18 cellular contexts compared by ENCODE assay signal in the genomic region with DNA sequence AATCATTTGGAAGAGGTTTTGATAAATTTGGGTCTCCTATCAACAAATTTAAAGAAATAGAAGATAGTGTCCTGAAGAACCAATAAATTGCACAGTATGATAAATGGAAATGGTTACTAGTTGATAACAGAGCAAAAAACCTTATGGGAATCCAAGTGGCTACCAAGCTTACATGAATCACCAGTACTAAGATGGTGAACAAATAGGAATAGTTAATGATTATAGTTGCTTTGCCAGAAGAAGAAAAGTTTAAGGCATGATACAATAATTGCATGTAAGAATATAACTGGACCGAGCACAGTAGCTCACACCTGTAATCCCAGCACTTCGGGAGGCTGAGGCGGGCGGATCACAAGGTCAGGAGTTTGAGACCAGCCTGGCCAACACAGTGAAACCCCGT. TPM values are rescaled to one million over a fixed set of nuclear protein-coding genes. Genes with fewer than 3 reads are reported as not detected.
DNase-seq lines count a peak whose midpoint lies in the region; ATAC-seq, FAIRE-seq and TF ChIP-seq lines count a peak whose summit lies in the region.
"Had no signal": no experiment of that assay in that cellular context is flagged by ENCODE, and none has a peak within 500 bp of the region (broad histone marks: within the 10 kb centered on the region; RNA-seq: fewer than 3 reads in every experiment).

No MANE protein-coding gene starts in this region.

- no peak overlapping the region for H2BK20ac ChIP-seq in IMR-90 (ENCODE audit: low read depth, low read length)

- H3K4me3 Mint-ChIP-seq in chondrocyte (ENCODE audit: unreplicated experiment): no peak overlapping the region
- H3K4me3 Mint-ChIP-seq: CD8-positive, alpha-beta T cell; H9 had no signal

- H3K27me3 Mint-ChIP-seq in chondrocyte (ENCODE audit: low read depth): no peaks in the 10 kb centered on the region

- peak overlapping the region; percentile 42; the same call in 1 of the 3 replicates for H2BK15ac ChIP-seq in IMR-90 (ENCODE audit: low read depth, low read length)

- TF ChIP-seq CTCF in A549 (IDR thresholded peaks at IDR 0.05) (no peak), IMR-90 (conservative IDR thresholded peaks at IDR 0.05; ENCODE audit: low read depth, low read length) (no peak), chondrocyte (IDR thresholded peaks at IDR 0.05) (no peak), GM13977 (IDR thresholded peaks at IDR 0.05; ENCODE audit: extremely low read depth, insufficient read depth, missing control alignments) (no peak)

- H4K5ac ChIP-seq in IMR-90 (ENCODE audit: low read depth, low read length): no peak overlapping the region

- H2AK9ac ChIP-seq in IMR-90 (replicated peaks; ENCODE audit: low read depth, low read length, poor library complexity): no peak overlapping the region

- BruUV-seq in IMR-90 (replicated peaks; lab: Mats Ljungman, UMichigan): no TSS peak

- no peak overlapping the region for H2AFZ ChIP-seq in IMR-90 (replicated peaks; ENCODE audit: low read length, poor library complexity)

- no peak for TF ChIP-seq RAD21 in A549 (conservative IDR thresholded peaks at IDR 0.05 in 1 of 2, IDR thresholded peaks at IDR 0.05 in 1 of 2)
- TF ChIP-seq RAD21 in IMR-90 (IDR thresholded peaks at IDR 0.05; ENCODE audit: low read length): no peak

- TF ChIP-seq EP300 in A549 (IDR thresholded peaks at IDR 0.05): no peak

- CTCF ChIA-PET in A549 (lab: Yijun Ruan, JAX) (interaction anchor here (1.8 kb wide), 1 partner anchor 9 kb away, joined by 7 read pairs; no protein-coding TSS in a partner anchor), IMR-90 (lab: Yijun Ruan, JAX) (interaction anchor here (0.6 to 1.1 kb wide), 2 partner anchors 33 to 292 kb away, joined by 3 read pairs; no protein-coding TSS in a partner anchor)

- no peaks in the 10 kb centered on the region for H3K36me3 ChIP-seq in IMR-90 (ENCODE audit: control insufficient read depth, insufficient read depth, low read length)
- H3K36me3 ChIP-seq: BLaER1 treated with 17β-estradiol and CSF1 and Interleukin-3, amounts not matched to agents 10 nM and 100 nM; SJSA1 had no signal

- H4K20me1 ChIP-seq in IMR-90 (ENCODE audit: insufficient read depth, low read length): no peaks in the 10 kb centered on the region
- H4K20me1 ChIP-seq: BLaER1 treated with 17β-estradiol and CSF1 and Interleukin-3, amounts not matched to agents 10 nM and 100 nM had no signal

- H3K27ac ChIP-seq in A549: peak overlapping the region; percentile 88 to 93
- peak overlapping the region; percentile 78; the same call in 1 of the 2 replicates for H3K27ac ChIP-seq in IMR-90 (ENCODE audit: insufficient read depth, low read length)
- H3K27ac ChIP-seq: BLaER1 treated with 17β-estradiol and CSF1 and Interleukin-3, amounts not matched to agents 10 nM and 100 nM had no signal

- WGBS in A549 (ENCODE audit: missing lambda C conversion rate): 46% methylated on average over 5 of the region's 5 CpGs
- WGBS in IMR-90 (ENCODE audit: extremely low coverage in 2 of 2, insufficient read length in 1 of 2), 2 experiments: 93% methylated on average over 3 of the region's 5 CpGs; no CpG with 5 or more reads in 1 of the 2 experiments

- H3K9me1 ChIP-seq in IMR-90 (ENCODE audit: insufficient read depth, low read length): no peaks in the 10 kb centered on the region

- DNase-seq in A549 (ENCODE audit: low read depth in 1 of 2, low spot score in 1 of 2): peak in 1 of 2 experiments; percentile 50
- DNase-seq in IMR-90: no peak
- DNase-seq in chondrocyte (ENCODE audit: low spot score): no peak
- DNase-seq in kidney glomerular epithelial cell (lab: John Stamatoyannopoulos, UW): peak; percentile 52
- DNase-seq in hippocampal formation (lab: John Stamatoyannopoulos, UW): no peak
- DNase-seq in stimulated activated naive CD4-positive, alpha-beta T cell (lab: John Stamatoyannopoulos, UW): no peak
- no peak for DNase-seq in DMS153 (lab: John Stamatoyannopoulos, UW)
- no peak for DNase-seq in GM13977 (ENCODE audit: low spot score)
- DNase-seq: 8988T; CD8-positive, alpha-beta T cell; H9; NCI-H1048; NCI-H1436; NCI-H2029; NCI-H345; NCI-H524 treated with DMSO at 0.1 percent for 48 hours had no signal

- no peaks in the 10 kb centered on the region for H3K9me3 Mint-ChIP-seq in chondrocyte (ENCODE audit: low read depth)
- H3K9me3 Mint-ChIP-seq: CD8-positive, alpha-beta T cell; H9 had no signal

- H3K36me3 Mint-ChIP-seq in chondrocyte (ENCODE audit: low read depth): no peaks in the 10 kb centered on the region
- H3K36me3 Mint-ChIP-seq: CD8-positive, alpha-beta T cell had no signal

- H3K4me1 ChIP-seq in A549: peaks cover 26% of the 10 kb centered on the region
- H3K4me1 ChIP-seq in IMR-90 (ENCODE audit: control insufficient read depth, insufficient read depth, low read length): no peaks in the 10 kb centered on the region

- TF ChIP-seq POLR2A in A549 (IDR thresholded peaks at IDR 0.05; ENCODE audit: low read length): no peak
- TF ChIP-seq POLR2A in IMR-90 (IDR thresholded peaks at IDR 0.05; ENCODE audit: low read depth, low read length): no peak

- H3K4me1 Mint-ChIP-seq in chondrocyte (ENCODE audit: low read depth): peaks cover 4% of the 10 kb centered on the region
- H3K4me1 Mint-ChIP-seq: H9 had no signal

- peak overlapping the region; percentile 2 for H3K27ac Mint-ChIP-seq in chondrocyte (ENCODE audit: unreplicated experiment)
- H3K27ac Mint-ChIP-seq: CD8-positive, alpha-beta T cell had no signal

- H4K91ac ChIP-seq in IMR-90 (ENCODE audit: insufficient read depth, low read depth, low read length): peak overlapping the region; percentile 74

- H3K9me3 ChIP-seq in A549: no peaks in the 10 kb centered on the region
- H3K9me3 ChIP-seq in IMR-90 (ENCODE audit: control insufficient read depth, insufficient read depth, low read length): no peaks in the 10 kb centered on the region
- H3K9me3 ChIP-seq: BLaER1 treated with 17β-estradiol and CSF1 and Interleukin-3, amounts not matched to agents 10 nM and 100 nM; SJSA1 had no signal

- H3K23ac ChIP-seq in IMR-90 (ENCODE audit: low read depth, low read length): no peak overlapping the region

- H3K18ac ChIP-seq in IMR-90 (ENCODE audit: low read depth, low read length): no peak overlapping the region; the same call in 1 of the 2 replicates

- intact Hi-C loops in IMR-90 (cut with micrococcal nuclease): no loop called here

- no peaks in the 10 kb centered on the region for H3K27me3 ChIP-seq in IMR-90 (ENCODE audit: control insufficient read depth, insufficient read depth, low read length)
- H3K27me3 ChIP-seq: BLaER1 treated with 17β-estradiol and CSF1 and Interleukin-3, amounts not matched to agents 10 nM and 100 nM; SJSA1 had no signal

- ATAC-seq in A549: peak; percentile 64 to 71; a peak in 5 of 6 replicates
- ATAC-seq in IMR-90 (ENCODE audit: low read depth): no peak
- ATAC-seq: CD8-positive, alpha-beta T cell had no signal

- peak overlapping the region in 1 of 2 experiments; percentile 79; a peak in 1 of 4 replicates for H4K8ac ChIP-seq in IMR-90 (ENCODE audit: low read depth in 2 of 2, low read length in 2 of 2)

- H2BK5ac ChIP-seq in IMR-90 (ENCODE audit: low read depth, low read length, poor library complexity, severe bottlenecking): peak overlapping the region; percentile 74

- H3K4me2 ChIP-seq in A549 (peak overlapping the region; percentile 87), IMR-90 (ENCODE audit: low read depth, low read length) (no peak overlapping the region)
- H3K4me2 ChIP-seq: BLaER1 treated with 17β-estradiol and CSF1 and Interleukin-3, amounts not matched to agents 10 nM and 100 nM had no signal

- no peak overlapping the region; the same call in 1 of the 2 replicates for H2BK120ac ChIP-seq in IMR-90 (ENCODE audit: low read depth, low read length)

- no peak overlapping the region for H2AK5ac ChIP-seq in IMR-90 (ENCODE audit: low read depth, low read length)

- FAIRE-seq in A549 (lab: Jason Lieb, UNC): no peak

- in situ Hi-C loops in IMR-90 (cut with MboI; ENCODE audit: low sequenced_read_pairs): no loop called here
- in situ Hi-C loops in GM13977 (cut with MboI; ENCODE audit: low pct_unique_long_range_greater_than_20kb, low sequenced_read_pairs, unreplicated experiment): no loop called here

- H3K4me3 ChIP-seq in A549: peak overlapping the region; percentile 16; the same call in 1 of the 3 replicates
- no peak overlapping the region for H3K4me3 ChIP-seq in IMR-90 (ENCODE audit: insufficient read depth, low read depth, low read length)
- H3K4me3 ChIP-seq: BLaER1 treated with 17β-estradiol and CSF1 and Interleukin-3, amounts not matched to agents 10 nM and 100 nM; SJSA1 had no signal

- no peak overlapping the region for H3K14ac ChIP-seq in IMR-90 (replicated peaks; ENCODE audit: low read depth, low read length)

- H3K9ac ChIP-seq in IMR-90 (ENCODE audit: low read depth, low read length): no peak overlapping the region
- H3K9ac ChIP-seq: BLaER1 treated with 17β-estradiol and CSF1 and Interleukin-3, amounts not matched to agents 10 nM and 100 nM had no signal

- H3K56ac ChIP-seq in IMR-90 (ENCODE audit: extremely low read depth, insufficient read depth, low read length): no peak overlapping the region

- POLR2A ChIA-PET in A549 (lab: Yijun Ruan, JAX): interaction anchor here (1.5 kb wide), 1 partner anchor 20 kb away, joined by 6 read pairs; the partner anchor contains the start of gene INO80D
- POLR2A ChIA-PET in IMR-90 (lab: Charles Lee; ENCODE audit: unreplicated experiment): no interaction called here

- dilution Hi-C loops in IMR-90 (cut with HindIII; ENCODE audit: low sequenced_read_pairs, unreplicated experiment): no loop called here

- H3K79me1 ChIP-seq in IMR-90 (ENCODE audit: low read depth in 1 of 2, low read length in 2 of 2): no peaks in the 10 kb centered on the region

- H3K4ac ChIP-seq in IMR-90 (ENCODE audit: low read depth, low read length): 0 out of 2 replicates have a peak overlapping the region, but pooled peaks have one; percentile 5

RNA-seq across cellular contexts. Expression of gene INO80D, which starts 19.6 kb away (rescaled TPM):
- polyA plus RNA-seq in A549 (2011; rRNA removed) (5.0 and 5.7 TPM in 2 replicates), A549 (2017; fragmentation: RNase III; extraction: RNeasy Plus Mini Kit Qiagen cat#74134 plus additional on column Dnase treatment) (1.3 to 1.8 TPM (median 1.4 TPM) in 3 replicates), IMR-90 (2012; rRNA removed) (0.67 and 0.79 TPM in 2 replicates)
- polyA plus RNA-seq in A549 (2012; cell fraction: cytosol; rRNA removed): 0.46 and 0.70 TPM in 2 replicates
- polyA plus RNA-seq in A549 (2012; cell fraction: nucleus; rRNA removed): 1.3 and 2.2 TPM in 2 replicates
- 48.4 and 59.8 TPM in 2 replicates for polyA minus RNA-seq in A549 (2011; rRNA and poly(A)+ RNA removed)
- total RNA-seq in IMR-90 (2012; rRNA removed) (4.5 and 5.0 TPM in 2 replicates), chondrocyte (14.5 to 18.5 TPM (median 15.6 TPM) in 3 replicates)
- 0.13 and 0.21 TPM in 2 replicates for polyA plus RNA-seq in IMR-90 (2012; cell fraction: cytosol; rRNA removed)
- polyA plus RNA-seq in IMR-90 (2012; cell fraction: nucleus; rRNA removed; ENCODE audit: low replicate concordance): 1.4 and 3.7 TPM in 2 replicates

RNA-seq across cellular contexts. Expression of gene NDUFS1, which starts 53.7 kb away (rescaled TPM):
- polyA plus RNA-seq in A549 (2011; rRNA removed): 126 and 134 TPM in 2 replicates
- polyA plus RNA-seq in A549 (2012; cell fraction: cytosol; rRNA removed): 47.2 and 48.2 TPM in 2 replicates
- 32.8 and 48.6 TPM in 2 replicates for polyA plus RNA-seq in A549 (2012; cell fraction: nucleus; rRNA removed)
- polyA plus RNA-seq in A549 (2017; fragmentation: RNase III; extraction: RNeasy Plus Mini Kit Qiagen cat#74134 plus additional on column Dnase treatment): 78.7 to 86.7 TPM (median 82.7 TPM) in 3 replicates
- 70.6 and 106 TPM in 2 replicates for polyA minus RNA-seq in A549 (2011; rRNA and poly(A)+ RNA removed)
- total RNA-seq in IMR-90 (2012; rRNA removed): 118 and 187 TPM in 2 replicates
- polyA plus RNA-seq in IMR-90 (2012; rRNA removed): 58.8 and 72.1 TPM in 2 replicates
- polyA plus RNA-seq in IMR-90 (2012; cell fraction: cytosol; rRNA removed): 15.5 and 28.2 TPM in 2 replicates
- 10.1 and 47.4 TPM in 2 replicates for polyA plus RNA-seq in IMR-90 (2012; cell fraction: nucleus; rRNA removed; ENCODE audit: low replicate concordance)
- total RNA-seq in chondrocyte: 81.5 to 99.5 TPM (median 82.7 TPM) in 3 replicates

RNA-seq across cellular contexts. Expression of gene EEF1B2, which starts 54.2 kb away (rescaled TPM):
- polyA plus RNA-seq in A549 (2011; rRNA removed) (839 and 1,363 TPM in 2 replicates), A549 (2017; fragmentation: RNase III; extraction: RNeasy Plus Mini Kit Qiagen cat#74134 plus additional on column Dnase treatment) (1,005 to 1,061 TPM (median 1,035 TPM) in 3 replicates), IMR-90 (2012; rRNA removed) (751 and 815 TPM in 2 replicates)
- 930 and 1,028 TPM in 2 replicates for polyA plus RNA-seq in A549 (2012; cell fraction: cytosol; rRNA removed)
- polyA plus RNA-seq in A549 (2012; cell fraction: nucleus; rRNA removed): 344 and 371 TPM in 2 replicates
- polyA minus RNA-seq in A549 (2011; rRNA and poly(A)+ RNA removed): 463 and 573 TPM in 2 replicates
- total RNA-seq in IMR-90 (2012; rRNA removed) (574 and 672 TPM in 2 replicates), chondrocyte (420 to 505 TPM (median 436 TPM) in 3 replicates)
- polyA plus RNA-seq in IMR-90 (2012; cell fraction: cytosol; rRNA removed): 650 and 801 TPM in 2 replicates
- polyA plus RNA-seq in IMR-90 (2012; cell fraction: nucleus; rRNA removed; ENCODE audit: low replicate concordance): 184 and 306 TPM in 2 replicates
